In the genomic region with DNA sequence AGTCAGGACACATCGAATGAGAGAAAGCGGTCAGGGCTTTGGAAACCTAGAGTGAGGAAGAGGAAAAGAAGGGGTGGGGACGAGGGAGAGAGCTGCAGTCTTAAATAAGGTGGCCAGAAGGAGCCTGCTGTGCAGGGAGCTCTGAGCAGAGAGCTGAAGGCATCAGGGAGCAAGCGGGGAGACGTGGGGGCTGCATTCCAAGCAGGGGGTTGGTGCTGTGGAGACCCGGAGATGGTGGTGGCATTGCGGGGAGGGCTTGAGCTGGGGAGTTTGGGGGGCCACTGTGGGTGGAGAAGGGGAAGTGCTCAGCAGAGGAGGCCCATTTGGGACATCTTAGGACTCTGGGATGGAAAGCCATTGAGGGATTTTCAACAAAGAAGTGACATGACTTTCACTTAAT, we compare ENCODE assay signal across 20 cellular contexts.
"Had no signal": no experiment of that assay in that cellular context is flagged by ENCODE, and none has a peak within 500 bp of the region (broad histone marks: within the 10 kb centered on the region; RNA-seq: fewer than 3 reads in every experiment).

No MANE protein-coding gene starts in this region.

- H3K27ac Mint-ChIP-seq: activated CD4-positive, alpha-beta T cell treated with anti-CD3 and anti-CD28 coated beads for 36 hours; activated CD8-positive, alpha-beta T cell treated with anti-CD3 and anti-CD28 coated beads for 36 hours; activated T-cell treated with anti-CD3 and anti-CD28 coated beads, Interleukin-2, amount 50 U/mL, for 72 hours had no signal

- H3K27ac ChIP-seq: cardiac muscle cell, dorsolateral prefrontal cortex, gastrocnemius medialis, prostate gland, skin epidermis, transverse colon had no signal

- H3K4me3 Mint-ChIP-seq: activated CD4-positive, alpha-beta T cell treated with anti-CD3 and anti-CD28 coated beads for 36 hours; activated CD8-positive, alpha-beta T cell treated with anti-CD3 and anti-CD28 coated beads for 36 hours had no signal

- DNase-seq: activated CD4-positive, alpha-beta T cell treated with anti-CD3 and anti-CD28 coated beads for 36 hours; activated CD8-positive, alpha-beta T cell treated with anti-CD3 and anti-CD28 coated beads for 36 hours; activated naive CD4-positive, alpha-beta T cell; activated T-cell treated with anti-CD3 and anti-CD28 coated beads, Interleukin-2, amount 50 U/mL, for 72 hours; dorsolateral prefrontal cortex; erythroblast; gastrocnemius medialis; left colon; midbrain; stimulated activated CD4-positive, alpha-beta T cell treated with anti-CD3 and anti-CD28 coated beads, Interleukin-15, amount 100 ng/mL, for 24 hours; stimulated activated CD4-positive, alpha-beta T cell treated with anti-CD3 and anti-CD28 coated beads, Interleukin-4, amount 100 ng/mL, for 1 hour; stimulated activated naive CD4-positive, alpha-beta T cell treated with Interleukin-2 at 50 U/mL for 16 hours; substantia nigra; T-helper 1 cell; transverse colon had no signal

- H3K4me1 ChIP-seq: prostate gland had no signal

- H3K9me3 Mint-ChIP-seq: activated CD8-positive, alpha-beta T cell treated with anti-CD3 and anti-CD28 coated beads for 36 hours; activated T-cell treated with anti-CD3 and anti-CD28 coated beads, Interleukin-2, amount 50 U/mL, for 72 hours had no signal

- H3K36me3 ChIP-seq: cardiac muscle cell, gastrocnemius medialis, prostate gland, transverse colon had no signal

- H3K9me3 ChIP-seq: gastrocnemius medialis, prostate gland, transverse colon had no signal

- ATAC-seq: activated CD4-positive, alpha-beta T cell treated with anti-CD3 and anti-CD28 coated beads for 36 hours; activated CD8-positive, alpha-beta T cell treated with anti-CD3 and anti-CD28 coated beads for 36 hours; activated T-cell treated with anti-CD3 and anti-CD28 coated beads, Interleukin-2, amount 50 U/mL, for 72 hours; gastrocnemius medialis; left colon; right cardiac atrium had no signal

- H3K4me3 ChIP-seq: cardiac muscle cell, dorsolateral prefrontal cortex, gastrocnemius medialis, lung, prostate gland, skin epidermis, transverse colon had no signal

- H3K27me3 ChIP-seq: gastrocnemius medialis, transverse colon had no signal
